In genomic region chr12:97404093-97404492, GRCh38 we compare ENCODE assay signal across 13 cellular contexts.
DNase-seq lines count a peak whose midpoint lies in the region; ATAC-seq and TF ChIP-seq lines count a peak whose summit lies in the region.
"Had no signal": no experiment of that assay in that cellular context is flagged by ENCODE, and none has a peak within 500 bp of the region (broad histone marks: within the 10 kb centered on the region; RNA-seq: fewer than 3 reads in every experiment).

No MANE protein-coding gene starts in this region.

- no peak for DNase-seq in middle frontal gyrus (ENCODE audit: extremely low spot score, low spot score)
- no peak for DNase-seq in NK-92 (lab: John Stamatoyannopoulos, UW; ENCODE audit: unreplicated experiment)
- DNase-seq in HEK293T (ENCODE audit: extremely low spot score) = no peak
- DNase-seq: activated CD4-positive, CD25-positive, alpha-beta regulatory T cell; activated CD8-positive, alpha-beta memory T cell treated with anti-CD3 and anti-CD28 coated beads, Interleukin-2, amount 50 U/mL, for 4 hours; activated naive CD4-positive, alpha-beta T cell treated with anti-CD3 and anti-CD28 coated beads, Interleukin-2, amount 10 ng/mL, durations not matched to agents 7 days and 5 days; heart left ventricle; tibial artery had no signal

- CTCF ChIA-PET in HEK293T (lab: Yijun Ruan, JAX) = interaction anchor here (1.1 kb wide), 1 partner anchor 255 kb away, joined by 3 read pairs; no protein-coding TSS in a partner anchor

- ATAC-seq in GM18520 (IDR thresholded peaks at IDR 0.05; ENCODE audit: unreplicated experiment) (peak; percentile 34), GM21367 (IDR thresholded peaks at IDR 0.05; ENCODE audit: unreplicated experiment) (peak; percentile 33), HG02870 (IDR thresholded peaks at IDR 0.05; ENCODE audit: unreplicated experiment) (peak; percentile 31), HG03565 (IDR thresholded peaks at IDR 0.05; ENCODE audit: unreplicated experiment) (peak; percentile 16), SK-N-SH treated with all-trans-retinoic acid at 6 μM for 48 hours (no peak)

- POLR2A ChIA-PET in HEK293T (lab: Yijun Ruan, JAX) = no interaction called here

TF ChIP-seq in HEK293T, 16 proteins besides CTCF, POLR2A, EP300 and RAD21:
- TF ChIP-seq NFRKB (IDR thresholded peaks at IDR 0.05) = no peak
- no peak for TF ChIP-seq SP1 (IDR thresholded peaks at IDR 0.05)
- TF ChIP-seq LEF1 (IDR thresholded peaks at IDR 0.05; ENCODE audit: borderline replicate concordance) = no peak
- no peak for TF ChIP-seq BHLHE40 (IDR thresholded peaks at IDR 0.05; ENCODE audit: borderline replicate concordance)
- no peak for TF ChIP-seq HDGF (IDR thresholded peaks at IDR 0.05; ENCODE audit: borderline replicate concordance)
- TF ChIP-seq L3MBTL2 (conservative IDR thresholded peaks at IDR 0.05) = no peak
- TF ChIP-seq CTBP1 (IDR thresholded peaks at IDR 0.05; ENCODE audit: borderline replicate concordance) = no peak

TF ChIP-seq in SK-N-SH treated with all-trans-retinoic acid at 6 μM for 48 hours, 23 proteins besides CTCF, POLR2A, EP300 and RAD21:
- TF ChIP-seq CSDC2 (CRISPR knock-in tag; IDR thresholded peaks at IDR 0.05) (no peak), PPARA (CRISPR knock-in tag; IDR thresholded peaks at IDR 0.05; ENCODE audit: borderline replicate concordance) (no peak), ISL1 (CRISPR knock-in tag; IDR thresholded peaks at IDR 0.05) (no peak), ZFP30 (CRISPR knock-in tag; IDR thresholded peaks at IDR 0.05) (no peak), ZNF565 (CRISPR knock-in tag; conservative IDR thresholded peaks at IDR 0.05; ENCODE audit: low read depth) (no peak), BACH2 (CRISPR knock-in tag; IDR thresholded peaks at IDR 0.05; ENCODE audit: borderline replicate concordance) (no peak), TCF4 (CRISPR knock-in tag; IDR thresholded peaks at IDR 0.05; ENCODE audit: borderline replicate concordance) (no peak), CREB5 (CRISPR knock-in tag; IDR thresholded peaks at IDR 0.05; ENCODE audit: low read depth) (no peak), OSR1 (CRISPR knock-in tag; IDR thresholded peaks at IDR 0.05) (no peak), ZC3H10 (CRISPR knock-in tag; IDR thresholded peaks at IDR 0.05) (no peak), ZFP3 (CRISPR knock-in tag; IDR thresholded peaks at IDR 0.05) (no peak), ZNF70 (CRISPR knock-in tag; IDR thresholded peaks at IDR 0.05) (no peak), GLIS3 (CRISPR knock-in tag; IDR thresholded peaks at IDR 0.05) (no peak)
- TF ChIP-seq, protein P1, sequence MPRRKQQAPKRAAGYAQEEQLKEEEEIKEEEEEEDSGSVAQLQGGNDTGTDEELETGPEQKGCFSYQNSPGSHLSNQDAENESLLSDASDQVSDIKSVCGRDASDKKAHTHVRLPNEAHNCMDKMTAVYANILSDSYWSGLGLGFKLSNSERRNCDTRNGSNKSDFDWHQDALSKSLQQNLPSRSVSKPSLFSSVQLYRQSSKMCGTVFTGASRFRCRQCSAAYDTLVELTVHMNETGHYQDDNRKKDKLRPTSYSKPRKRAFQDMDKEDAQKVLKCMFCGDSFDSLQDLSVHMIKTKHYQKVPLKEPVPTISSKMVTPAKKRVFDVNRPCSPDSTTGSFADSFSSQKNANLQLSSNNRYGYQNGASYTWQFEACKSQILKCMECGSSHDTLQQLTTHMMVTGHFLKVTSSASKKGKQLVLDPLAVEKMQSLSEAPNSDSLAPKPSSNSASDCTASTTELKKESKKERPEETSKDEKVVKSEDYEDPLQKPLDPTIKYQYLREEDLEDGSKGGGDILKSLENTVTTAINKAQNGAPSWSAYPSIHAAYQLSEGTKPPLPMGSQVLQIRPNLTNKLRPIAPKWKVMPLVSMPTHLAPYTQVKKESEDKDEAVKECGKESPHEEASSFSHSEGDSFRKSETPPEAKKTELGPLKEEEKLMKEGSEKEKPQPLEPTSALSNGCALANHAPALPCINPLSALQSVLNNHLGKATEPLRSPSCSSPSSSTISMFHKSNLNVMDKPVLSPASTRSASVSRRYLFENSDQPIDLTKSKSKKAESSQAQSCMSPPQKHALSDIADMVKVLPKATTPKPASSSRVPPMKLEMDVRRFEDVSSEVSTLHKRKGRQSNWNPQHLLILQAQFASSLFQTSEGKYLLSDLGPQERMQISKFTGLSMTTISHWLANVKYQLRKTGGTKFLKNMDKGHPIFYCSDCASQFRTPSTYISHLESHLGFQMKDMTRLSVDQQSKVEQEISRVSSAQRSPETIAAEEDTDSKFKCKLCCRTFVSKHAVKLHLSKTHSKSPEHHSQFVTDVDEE (CRISPR knock-in tag; IDR thresholded peaks at IDR 0.05) = no peak
- TF ChIP-seq, protein P2, sequence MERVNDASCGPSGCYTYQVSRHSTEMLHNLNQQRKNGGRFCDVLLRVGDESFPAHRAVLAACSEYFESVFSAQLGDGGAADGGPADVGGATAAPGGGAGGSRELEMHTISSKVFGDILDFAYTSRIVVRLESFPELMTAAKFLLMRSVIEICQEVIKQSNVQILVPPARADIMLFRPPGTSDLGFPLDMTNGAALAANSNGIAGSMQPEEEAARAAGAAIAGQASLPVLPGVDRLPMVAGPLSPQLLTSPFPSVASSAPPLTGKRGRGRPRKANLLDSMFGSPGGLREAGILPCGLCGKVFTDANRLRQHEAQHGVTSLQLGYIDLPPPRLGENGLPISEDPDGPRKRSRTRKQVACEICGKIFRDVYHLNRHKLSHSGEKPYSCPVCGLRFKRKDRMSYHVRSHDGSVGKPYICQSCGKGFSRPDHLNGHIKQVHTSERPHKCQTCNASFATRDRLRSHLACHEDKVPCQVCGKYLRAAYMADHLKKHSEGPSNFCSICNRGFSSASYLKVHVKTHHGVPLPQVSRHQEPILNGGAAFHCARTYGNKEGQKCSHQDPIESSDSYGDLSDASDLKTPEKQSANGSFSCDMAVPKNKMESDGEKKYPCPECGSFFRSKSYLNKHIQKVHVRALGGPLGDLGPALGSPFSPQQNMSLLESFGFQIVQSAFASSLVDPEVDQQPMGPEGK (CRISPR knock-in tag; IDR thresholded peaks at IDR 0.05; ENCODE audit: borderline replicate concordance) = no peak
- TF ChIP-seq, protein P3, sequence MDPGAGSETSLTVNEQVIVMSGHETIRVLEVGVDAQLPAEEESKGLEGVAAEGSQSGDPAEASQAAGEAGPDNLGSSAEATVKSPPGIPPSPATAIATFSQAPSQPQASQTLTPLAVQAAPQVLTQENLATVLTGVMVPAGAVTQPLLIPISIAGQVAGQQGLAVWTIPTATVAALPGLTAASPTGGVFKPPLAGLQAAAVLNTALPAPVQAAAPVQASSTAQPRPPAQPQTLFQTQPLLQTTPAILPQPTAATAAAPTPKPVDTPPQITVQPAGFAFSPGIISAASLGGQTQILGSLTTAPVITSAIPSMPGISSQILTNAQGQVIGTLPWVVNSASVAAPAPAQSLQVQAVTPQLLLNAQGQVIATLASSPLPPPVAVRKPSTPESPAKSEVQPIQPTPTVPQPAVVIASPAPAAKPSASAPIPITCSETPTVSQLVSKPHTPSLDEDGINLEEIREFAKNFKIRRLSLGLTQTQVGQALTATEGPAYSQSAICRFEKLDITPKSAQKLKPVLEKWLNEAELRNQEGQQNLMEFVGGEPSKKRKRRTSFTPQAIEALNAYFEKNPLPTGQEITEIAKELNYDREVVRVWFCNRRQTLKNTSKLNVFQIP (CRISPR knock-in tag; IDR thresholded peaks at IDR 0.05; ENCODE audit: borderline replicate concordance, low read depth) = no peak
